ENCODE assay signal across 11 cellular contexts in genomic region chr3:59559721-59560514, GRCh38.
DNase-seq lines count a peak whose midpoint lies in the region; ATAC-seq, FAIRE-seq and TF ChIP-seq lines count a peak whose summit lies in the region.
"Had no signal": no experiment of that assay in that cellular context is flagged by ENCODE, and none has a peak within 500 bp of the region (broad histone marks: within the 10 kb centered on the region; RNA-seq: fewer than 3 reads in every experiment).

No MANE protein-coding gene starts in this region.

- H3K4me3 ChIP-seq in AG04449 (ENCODE audit: low read depth, low read length), result no peak overlapping the region
- no peak overlapping the region for H3K4me3 ChIP-seq in kidney epithelial cell (ENCODE audit: low read depth, low read length)
- H3K4me3 ChIP-seq: GM12878 had no signal

- DNase-seq in AG04449 (ENCODE audit: low read depth, low spot score) (peak; percentile 82), HS-5 (ENCODE audit: low read depth) (peak; percentile 88), kidney epithelial cell (ENCODE audit: low read depth) (peak; percentile 96), cerebellar cortex (ENCODE audit: low spot score) (no peak), cerebellar nuclear complex (lab: John Stamatoyannopoulos, UW) (no peak), D721Med (ENCODE audit: insufficient read length, low spot score) (no peak)
- peak; percentile 59 to 70 for DNase-seq in activated T-cell treated with anti-CD3 and anti-CD28 coated beads, Interleukin-2, amount 50 U/mL, for 48 hours
- DNase-seq: activated naive CD8-positive, alpha-beta T cell treated with anti-CD3 and anti-CD28 coated beads, Interleukin-2, amount 10 ng/mL, durations not matched to agents 7 days and 5 days; Kasumi-1 had no signal

- no peak for FAIRE-seq in D721Med (lab: Jason Lieb, UNC)
- FAIRE-seq: GM12878 had no signal

- H3K27me3 ChIP-seq in kidney epithelial cell (ENCODE audit: control insufficient read depth, insufficient read depth, low read length), result no peaks in the 10 kb centered on the region

- CTCF ChIA-PET in AG04449 (lab: Yijun Ruan, JAX), result interaction anchor here (2.5 kb wide), 1 partner anchor 15 kb away, joined by 11 read pairs; no protein-coding TSS in a partner anchor

- ATAC-seq in GM18498 (IDR thresholded peaks at IDR 0.05; ENCODE audit: unreplicated experiment), result no peak
- ATAC-seq: GM12878 had no signal

- no peak for TF ChIP-seq CTCF in AG04449 (IDR thresholded peaks at IDR 0.05; ENCODE audit: insufficient read depth, low read length, missing control alignments)
- no peak for TF ChIP-seq CTCF in kidney epithelial cell (IDR thresholded peaks at IDR 0.05; ENCODE audit: insufficient read depth, low read length, poor library complexity, severe bottlenecking)
- no peak for TF ChIP-seq CTCF in D721Med (IDR thresholded peaks at IDR 0.05; ENCODE audit: insufficient read depth, missing control alignments)

- POLR2A ChIA-PET in AG04449 (lab: Yijun Ruan, JAX), result no interaction called here

- H3K36me3 ChIP-seq in kidney epithelial cell (ENCODE audit: control insufficient read depth, insufficient read depth, low read length), result no peaks in the 10 kb centered on the region

Comparison
In these comparisons a context has a peak if more than half of its experiments do, and no peak if none do; other contexts are left out.
1. DNase-seq: peak in AG04449 (single experiment), HS-5 (single experiment), activated T-cell treated with anti-CD3 and anti-CD28 coated beads, Interleukin-2, amount 50 U/mL, for 48 hours (2 of 2) and kidney epithelial cell (single experiment); none in cerebellar cortex (single experiment), cerebellar nuclear complex (0 of 2) and D721Med (single experiment).